ENCODE assay signal across 10 cellular contexts in genomic region chr3:53194218-53195065, GRCh38. TPM values are rescaled to one million over a fixed set of nuclear protein-coding genes. Genes with fewer than 3 reads are reported as not detected.
DNase-seq lines count a peak whose midpoint lies in the region; ATAC-seq and TF ChIP-seq lines count a peak whose summit lies in the region.
"Had no signal": no experiment of that assay in that cellular context is flagged by ENCODE, and none has a peak within 500 bp of the region (broad histone marks: within the 10 kb centered on the region; RNA-seq: fewer than 3 reads in every experiment).

No MANE protein-coding gene starts in this region.

- TF ChIP-seq CTCF in fibroblast of mammary gland (conservative IDR thresholded peaks at IDR 0.05; ENCODE audit: control insufficient read depth, insufficient read depth, low read depth, low read length), result no peak
- TF ChIP-seq CTCF in osteocyte (IDR thresholded peaks at IDR 0.05), result no peak

- DNase-seq in Daoy (ENCODE audit: low read depth) (peak; percentile 40), NCI-H226 (peak; percentile 8), fibroblast of mammary gland (ENCODE audit: low read depth) (peak; percentile 38), osteocyte (ENCODE audit: extremely low spot score, unreplicated experiment) (no peak), activated T-cell treated with anti-CD3 and anti-CD28 coated beads for 4 hours (no peak), left lobe of liver (ENCODE audit: low spot score) (no peak), NCI-H345 (lab: John Stamatoyannopoulos, UW) (no peak)
- DNase-seq: activated CD4-positive, alpha-beta T cell treated with anti-CD3 and anti-CD28 coated beads, Interleukin-2, amount 50 U/mL, for 1 hour; NCI-H1417 treated with DMSO at 0.1 percent for 48 hours had no signal

- peaks cover 5% of the 10 kb centered on the region for H3K36me3 Mint-ChIP-seq in osteocyte (ENCODE audit: unreplicated experiment)

- no peak overlapping the region for H3K4me3 ChIP-seq in fibroblast of mammary gland (ENCODE audit: control insufficient read depth, low read depth, low read length)

- ATAC-seq in GM18861 (IDR thresholded peaks at IDR 0.05; ENCODE audit: unreplicated experiment) (no peak), left lobe of liver (no peak)

- peaks cover 29% of the 10 kb centered on the region for H3K4me1 Mint-ChIP-seq in osteocyte (ENCODE audit: unreplicated experiment)

- no peaks in the 10 kb centered on the region for H3K27me3 Mint-ChIP-seq in osteocyte (ENCODE audit: unreplicated experiment)

- no peaks in the 10 kb centered on the region for H3K9me3 Mint-ChIP-seq in osteocyte (ENCODE audit: unreplicated experiment)

- H3K4me3 Mint-ChIP-seq in osteocyte (ENCODE audit: unreplicated experiment), result no peak overlapping the region

- H3K27ac Mint-ChIP-seq in osteocyte (ENCODE audit: unreplicated experiment), result peak overlapping the region; percentile 78

RNA-seq across cellular contexts. Expression of gene PRKCD, which starts 33.4 kb away (rescaled TPM):
- 0.30 and 0.80 TPM in 2 replicates for total RNA-seq in Daoy (2014; rRNA removed; shearing (Covaris generic))
- 14.9 and 17.1 TPM in 2 replicates for total RNA-seq in osteocyte
- 4.6 TPM for total RNA-seq in left lobe of liver

Comparison
In these comparisons a context has a peak if more than half of its experiments do, and no peak if none do; other contexts are left out.
1. DNase-seq: peak in Daoy (single experiment), NCI-H226 (single experiment) and fibroblast of mammary gland (single experiment); none in osteocyte (single experiment), activated T-cell treated with anti-CD3 and anti-CD28 coated beads for 4 hours (single experiment), left lobe of liver (single experiment) and NCI-H345 (single experiment).